ENCODE assay signal across 1 cellular context in genomic region chr6:89819336-89820130, GRCh38.
TF ChIP-seq lines count a peak whose summit lies in the region.

TSS of gene MDN1 (minus strand) at chr6:89819794. CDS start at chr6:89819607, 187 bp downstream.

TF ChIP-seq in HEK293, 187 proteins besides CTCF, POLR2A, EP300 and RAD21 (continued from another document and continues in another):
- no peak for TF ChIP-seq ZNF148 (tag by site-specific recombination; IDR thresholded peaks at IDR 0.05; ENCODE audit: borderline replicate concordance)
- TF ChIP-seq KLF9 (tag by site-specific recombination; IDR thresholded peaks at IDR 0.05; ENCODE audit: low read depth), result peak; percentile 71
- TF ChIP-seq ZNF660 (tag by site-specific recombination; IDR thresholded peaks at IDR 0.05), result 0 out of 2 replicates have a peak, but pooled peaks have one; percentile 42
- no peak for TF ChIP-seq SETDB1 (IDR thresholded peaks at IDR 0.05; ENCODE audit: insufficient read length, low read length)
- 0 out of 2 replicates have a peak, but pooled peaks have one; percentile 13 for TF ChIP-seq ZNF121 (tag by site-specific recombination; IDR thresholded peaks at IDR 0.05)
- TF ChIP-seq ZNF596 (tag by site-specific recombination; IDR thresholded peaks at IDR 0.05), result no peak
- TF ChIP-seq ZXDB (tag by site-specific recombination; IDR thresholded peaks at IDR 0.05), result peak; percentile 89
- peak; percentile 97 for TF ChIP-seq ZNF692 (tag by site-specific recombination; IDR thresholded peaks at IDR 0.05)
- TF ChIP-seq PRDM2 (tag by site-specific recombination; IDR thresholded peaks at IDR 0.05; ENCODE audit: borderline replicate concordance), result no peak; the same call in 1 of the 2 replicates
- no peak for TF ChIP-seq ZNF175 (tag by site-specific recombination; IDR thresholded peaks at IDR 0.05)
- TF ChIP-seq ZNF785 (tag by site-specific recombination; IDR thresholded peaks at IDR 0.05), result no peak
- TF ChIP-seq KLF8 (tag by site-specific recombination; IDR thresholded peaks at IDR 0.05), result 0 out of 2 replicates have a peak, but pooled peaks have one; percentile 77
- TF ChIP-seq WT1 (tag by site-specific recombination; IDR thresholded peaks at IDR 0.05), result 0 out of 2 replicates have a peak, but pooled peaks have one; percentile 9
- TF ChIP-seq REST (tag by site-specific recombination; IDR thresholded peaks at IDR 0.05), result peak; percentile 42; the same call in 1 of the 2 replicates
- no peak for TF ChIP-seq ZNF221 (tag by site-specific recombination; IDR thresholded peaks at IDR 0.05; ENCODE audit: borderline replicate concordance)
- peak; percentile 72 for TF ChIP-seq IKZF3 (tag by site-specific recombination; IDR thresholded peaks at IDR 0.05)
- TF ChIP-seq ZNF510 (tag by site-specific recombination; IDR thresholded peaks at IDR 0.05; ENCODE audit: insufficient replicate concordance), result no peak
- 0 out of 2 replicates have a peak, but pooled peaks have one; percentile 46 for TF ChIP-seq REPIN1 (tag by site-specific recombination; IDR thresholded peaks at IDR 0.05; ENCODE audit: low read depth)
- 0 out of 2 replicates have a peak, but pooled peaks have one; percentile 10 for TF ChIP-seq ZBTB48 (tag by site-specific recombination; IDR thresholded peaks at IDR 0.05)
- no peak for TF ChIP-seq ZNF155 (tag by site-specific recombination; IDR thresholded peaks at IDR 0.05)
- TF ChIP-seq ZNF580 (tag by site-specific recombination; IDR thresholded peaks at IDR 0.05), result peak; percentile 73
- no peak for TF ChIP-seq ZNF112 (tag by site-specific recombination; IDR thresholded peaks at IDR 0.05)
- TF ChIP-seq KLF1 (tag by site-specific recombination; IDR thresholded peaks at IDR 0.05), result 0 out of 2 replicates have a peak, but pooled peaks have one; percentile 8
- peak; percentile 82 for TF ChIP-seq ZNF600 (tag by site-specific recombination; IDR thresholded peaks at IDR 0.05)
- no peak for TF ChIP-seq ZNF292 (tag by site-specific recombination; IDR thresholded peaks at IDR 0.05; ENCODE audit: borderline replicate concordance, low read depth)
- TF ChIP-seq ZBTB21 (tag by site-specific recombination; IDR thresholded peaks at IDR 0.05), result peak; percentile 97
- TF ChIP-seq ZNF37A (tag by site-specific recombination; IDR thresholded peaks at IDR 0.05), result no peak
- TF ChIP-seq ZIC2 (tag by site-specific recombination; IDR thresholded peaks at IDR 0.05), result 0 out of 2 replicates have a peak, but pooled peaks have one; percentile 8
- peak; percentile 75 for TF ChIP-seq GLIS1 (tag by site-specific recombination; IDR thresholded peaks at IDR 0.05)
- TF ChIP-seq HIC1 (tag by site-specific recombination; IDR thresholded peaks at IDR 0.05), result peak; percentile 94; the same call in 1 of the 2 replicates
- no peak; the same call in 1 of the 2 replicates for TF ChIP-seq ZNF704 (tag by site-specific recombination; IDR thresholded peaks at IDR 0.05)
- TF ChIP-seq PATZ1 (tag by site-specific recombination; IDR thresholded peaks at IDR 0.05), result peak; percentile 81
- no peak for TF ChIP-seq ZNF302 (tag by site-specific recombination; IDR thresholded peaks at IDR 0.05; ENCODE audit: low read depth)
- no peak for TF ChIP-seq BCL11A (tag by site-specific recombination; IDR thresholded peaks at IDR 0.05; ENCODE audit: low read depth)
- TF ChIP-seq ZNF768 (tag by site-specific recombination; IDR thresholded peaks at IDR 0.05), result no peak
- TF ChIP-seq ELK4 (IDR thresholded peaks at IDR 0.05; ENCODE audit: borderline replicate concordance, low read depth, low read length), result no peak
- TF ChIP-seq ZNF2 (tag by site-specific recombination; IDR thresholded peaks at IDR 0.05), result peak; percentile 69; the same call in 1 of the 2 replicates
- TF ChIP-seq ZNF747 (tag by site-specific recombination; IDR thresholded peaks at IDR 0.05), result no peak
- no peak for TF ChIP-seq ZNF585B (tag by site-specific recombination; IDR thresholded peaks at IDR 0.05)
